ENCODE assay signal across 1 cellular context in the genomic region with DNA sequence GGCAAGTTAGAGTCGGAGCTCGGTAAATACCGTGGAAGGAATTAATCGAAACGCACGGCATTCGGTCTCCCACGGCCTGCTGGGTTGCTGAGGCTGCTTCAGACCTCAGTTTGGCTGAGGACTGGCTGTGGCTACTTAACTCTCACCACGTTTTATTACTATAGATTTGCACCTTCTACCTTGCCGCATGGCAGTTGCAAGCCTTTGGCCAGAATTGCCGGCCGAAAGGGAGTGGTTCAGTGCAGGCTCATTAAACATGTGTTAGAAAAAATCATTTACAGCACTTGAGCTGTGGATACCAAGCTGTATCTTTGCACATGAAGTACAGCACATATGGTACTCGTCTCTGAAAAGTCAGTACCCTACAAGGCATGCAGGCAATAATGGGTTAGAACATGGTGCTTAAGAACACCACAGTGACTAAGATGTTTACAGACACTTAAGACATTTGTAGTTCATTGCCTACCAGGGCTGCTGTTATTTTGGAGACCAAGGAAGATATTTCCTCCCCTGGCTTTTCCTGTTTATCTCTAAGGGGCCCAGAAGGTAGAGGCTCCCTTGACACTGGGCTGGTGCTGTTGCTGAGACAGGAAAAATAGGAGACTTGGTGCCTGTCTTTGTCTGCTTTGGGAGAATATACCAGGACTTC.
TF ChIP-seq lines count a peak whose summit lies in the region.

No MANE protein-coding gene starts in this region.

TF ChIP-seq in H1, 55 proteins besides CTCF, POLR2A, EP300 and RAD21 (continued from another document):
- TF ChIP-seq ATF2 (IDR thresholded peaks at IDR 0.05; ENCODE audit: low read length) (no peak), NRF1 (IDR thresholded peaks at IDR 0.05; ENCODE audit: low read depth, low read length) (no peak), ASH2L (IDR thresholded peaks at IDR 0.05; ENCODE audit: low read length) (no peak), CHD1 (IDR thresholded peaks at IDR 0.05; ENCODE audit: low read depth, low read length) (no peak), CBX8 (IDR thresholded peaks at IDR 0.05; ENCODE audit: borderline replicate concordance, low read depth, low read length) (no peak), RFX5 (IDR thresholded peaks at IDR 0.05; ENCODE audit: borderline replicate concordance, low read depth, low read length) (no peak), CHD2 (IDR thresholded peaks at IDR 0.05; ENCODE audit: low read length) (no peak), GTF2F1 (IDR thresholded peaks at IDR 0.05; ENCODE audit: borderline replicate concordance, low read depth, low read length) (no peak), ZNF274 (IDR thresholded peaks at IDR 0.05; ENCODE audit: borderline replicate concordance, extremely low read depth, low read length) (no peak), YY1 (IDR thresholded peaks at IDR 0.05; ENCODE audit: low read depth, low read length) (no peak), CREB1 (IDR thresholded peaks at IDR 0.05) (no peak), SUZ12 (IDR thresholded peaks at IDR 0.05; ENCODE audit: low read length) (no peak), BRCA1 (IDR thresholded peaks at IDR 0.05; ENCODE audit: low read depth, low read length) (no peak), TEAD4 (IDR thresholded peaks at IDR 0.05; ENCODE audit: low read depth, low read length) (no peak), SP1 (IDR thresholded peaks at IDR 0.05; ENCODE audit: low read depth, low read length) (no peak)
- TF ChIP-seq, protein P1, sequence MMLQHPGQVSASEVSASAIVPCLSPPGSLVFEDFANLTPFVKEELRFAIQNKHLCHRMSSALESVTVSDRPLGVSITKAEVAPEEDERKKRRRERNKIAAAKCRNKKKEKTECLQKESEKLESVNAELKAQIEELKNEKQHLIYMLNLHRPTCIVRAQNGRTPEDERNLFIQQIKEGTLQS (IDR thresholded peaks at IDR 0.05; ENCODE audit: insufficient read depth, low read depth, low read length) = no peak
